ENCODE assay signal across 20 cellular contexts in the genomic region with DNA sequence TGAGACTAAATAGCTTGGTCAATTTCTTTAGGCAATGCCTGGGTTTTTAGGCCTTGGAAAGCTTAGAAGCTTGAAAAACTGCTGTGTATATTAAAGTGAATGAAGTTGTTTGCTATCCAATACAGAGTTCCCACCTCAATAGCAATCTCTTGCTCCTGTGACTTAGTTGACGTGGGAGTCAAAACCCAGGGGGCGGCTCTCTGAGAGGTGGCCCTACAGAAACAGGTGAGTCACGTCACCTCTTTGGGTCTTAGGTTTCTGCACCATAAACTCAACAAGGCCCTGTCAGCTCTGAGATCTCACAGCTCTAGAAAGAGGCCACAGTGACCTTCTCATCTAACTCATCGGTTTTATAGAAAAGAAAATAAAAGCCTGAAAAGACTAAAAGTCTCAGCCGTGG.
"Had no signal": no experiment of that assay in that cellular context is flagged by ENCODE, and none has a peak within 500 bp of the region (broad histone marks: within the 10 kb centered on the region; RNA-seq: fewer than 3 reads in every experiment).

No MANE protein-coding gene starts in this region.

- H3K27ac Mint-ChIP-seq: immature natural killer cell had no signal

- H3K27me3 ChIP-seq: right lobe of liver, transverse colon had no signal

- H3K27ac ChIP-seq: parathyroid adenoma, prostate gland, right lobe of liver, skin epidermis, stomach, thoracic aorta, transverse colon had no signal

- DNase-seq: central memory CD4-positive, alpha-beta T cell; dermis blood vessel endothelial cell; effector CD4-positive, alpha-beta T cell; foreskin melanocyte; immature natural killer cell; kidney; left cardiac atrium; mesendoderm; naive B cell; nephron progenitor cell; retina; stimulated activated naive CD4-positive, alpha-beta T cell; stomach; substantia nigra; transverse colon had no signal

- H3K4me1 ChIP-seq: parathyroid adenoma, prostate gland, right lobe of liver, stomach, transverse colon had no signal

- H3K27me3 Mint-ChIP-seq: naive B cell had no signal

- H3K4me3 ChIP-seq: prostate gland, right lobe of liver, skin epidermis, stomach, thoracic aorta, transverse colon had no signal

- H3K36me3 Mint-ChIP-seq: immature natural killer cell had no signal

- H3K9me3 ChIP-seq: prostate gland, right lobe of liver, stomach, thoracic aorta, transverse colon had no signal

- ATAC-seq: left cardiac atrium, right lobe of liver had no signal

- H3K4me1 Mint-ChIP-seq: immature natural killer cell, naive B cell had no signal

- H3K36me3 ChIP-seq: prostate gland, right lobe of liver, stomach, thoracic aorta, transverse colon had no signal

- H3K4me3 Mint-ChIP-seq: immature natural killer cell, naive B cell, nephron progenitor cell had no signal

- H3K9me3 Mint-ChIP-seq: immature natural killer cell, naive B cell, nephron progenitor cell had no signal
